Comparison of ENCODE assay signal across 8 cellular contexts in the genomic region with DNA sequence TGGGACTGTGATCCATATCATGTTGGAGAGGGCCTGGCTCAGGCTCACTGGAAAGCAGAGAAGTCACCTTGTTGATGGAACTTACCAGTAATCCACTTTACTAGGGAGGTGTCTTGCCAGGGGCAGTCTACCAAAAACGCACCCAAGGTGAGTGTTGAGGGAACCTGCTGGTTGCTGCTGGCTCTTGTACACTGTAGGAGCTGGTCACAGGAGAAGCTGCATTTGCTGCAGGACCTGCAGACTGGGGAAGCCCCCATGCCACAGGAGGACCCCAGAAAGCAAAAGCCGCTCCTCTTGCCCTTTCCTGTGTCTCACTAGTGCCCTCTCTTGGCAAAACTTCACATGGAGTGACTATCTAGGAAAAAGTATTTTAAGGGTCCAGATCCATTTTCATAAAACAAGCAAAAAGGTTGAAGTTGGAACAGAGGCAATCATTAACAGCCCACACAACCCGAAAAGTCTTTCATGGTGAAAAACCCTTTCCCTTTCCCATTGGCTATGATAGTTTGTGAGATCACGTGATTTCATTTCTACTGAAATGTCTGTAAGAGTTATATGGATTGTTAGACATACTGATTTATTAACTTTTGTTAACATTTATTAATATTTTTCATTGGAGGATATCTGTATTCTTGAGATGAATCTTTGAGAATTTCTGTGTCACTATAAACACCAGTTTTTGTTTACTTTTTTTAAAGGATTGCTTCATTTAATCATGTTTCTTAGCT. TPM values are rescaled to one million over a fixed set of nuclear protein-coding genes. Genes with fewer than 3 reads are reported as not detected.
DNase-seq lines count a peak whose midpoint lies in the region; ATAC-seq and TF ChIP-seq lines count a peak whose summit lies in the region.

No MANE protein-coding gene starts in this region.

- no peak overlapping the region for H4K91ac ChIP-seq in neuronal stem cell (ENCODE audit: low read depth, low read length, poor library complexity)

- DNase-seq in activated T-cell treated with anti-CD3 and anti-CD28 coated beads, Interleukin-2, amount 50 U/mL, for 48 hours, result peak; percentile 18 to 20
- DNase-seq in activated T-cell treated with anti-CD3 and anti-CD28 coated beads, Interleukin-2, amount 50 U/mL, for 1 hour, result no peak
- peak; percentile 43 for DNase-seq in NCI-H82 treated with DMSO at 0.1 percent for 48 hours (lab: John Stamatoyannopoulos, UW; ENCODE audit: unreplicated experiment)
- DNase-seq in endothelial cell (ENCODE audit: low spot score), result peak; percentile 52
- DNase-seq in neuronal stem cell (ENCODE audit: low spot score), result peak; percentile 60
- DNase-seq in DMS153 (lab: John Stamatoyannopoulos, UW), result no peak

- H3K18ac ChIP-seq in neuronal stem cell (ENCODE audit: low read length), result no peak overlapping the region

- peaks cover 0 to 9% of the 10 kb centered on the region in 2 donors for H3K4me1 ChIP-seq in neuronal stem cell (ENCODE audit: control insufficient read depth in 2 of 2, insufficient read depth in 1 of 2, low read depth in 1 of 2, low read length in 2 of 2)

- H3K9me3 Mint-ChIP-seq in endothelial cell (ENCODE audit: unreplicated experiment), result no peaks in the 10 kb centered on the region

- H2AFZ ChIP-seq in neuronal stem cell (ENCODE audit: low read length), result no peak overlapping the region

- peaks cover 2% of the 10 kb centered on the region for H3K4me1 Mint-ChIP-seq in endothelial cell (ENCODE audit: unreplicated experiment)

- no CpG with 5 or more reads among the region's 4 CpGs for WGBS in neuronal stem cell (ENCODE audit: extremely low coverage in 2 of 2, insufficient read length in 2 of 2, insufficient replicate concordance in 1 of 2), 2 donors

- H3K4me3 ChIP-seq in neuronal stem cell (ENCODE audit: low read length in 2 of 2), result no peak overlapping the region

- H3K79me1 ChIP-seq in neuronal stem cell (ENCODE audit: low read depth, low read length), result peaks cover 5% of the 10 kb centered on the region

- no peak overlapping the region for H3K27ac Mint-ChIP-seq in endothelial cell (ENCODE audit: unreplicated experiment)

- no peaks in the 10 kb centered on the region for H3K27me3 Mint-ChIP-seq in endothelial cell (ENCODE audit: unreplicated experiment)

- H3K4me2 ChIP-seq in neuronal stem cell (ENCODE audit: insufficient read depth, low read length, poor library complexity, severe bottlenecking), result no peak overlapping the region

- H3K27ac ChIP-seq in neuronal stem cell (replicated peaks; ENCODE audit: low read length), result no peak overlapping the region

- no peak for ATAC-seq in GM18498 (IDR thresholded peaks at IDR 0.05; ENCODE audit: unreplicated experiment)
- ATAC-seq in HG03025 (IDR thresholded peaks at IDR 0.05; ENCODE audit: low FRiP score, unreplicated experiment), result no peak

- H2BK5ac ChIP-seq in neuronal stem cell (ENCODE audit: low read length), result no peak overlapping the region

- peak; percentile 58 for TF ChIP-seq CTCF in endothelial cell (IDR thresholded peaks at IDR 0.05; ENCODE audit: unreplicated experiment)

- peaks cover 0 to 3% of the 10 kb centered on the region in 2 donors for H3K9me3 ChIP-seq in neuronal stem cell (replicated peaks in 1 of 2; ENCODE audit: control insufficient read depth in 2 of 2, insufficient read depth in 1 of 2, low read depth in 1 of 2, low read length in 2 of 2)

- H4K8ac ChIP-seq in neuronal stem cell (ENCODE audit: low read depth, low read length), result no peak overlapping the region

- H2BK120ac ChIP-seq in neuronal stem cell (ENCODE audit: low read depth, low read length), result no peak overlapping the region

- H2BK15ac ChIP-seq in neuronal stem cell (ENCODE audit: low read length), result no peak overlapping the region

- H3K9ac ChIP-seq in neuronal stem cell (ENCODE audit: low read depth, low read length, poor library complexity), result no peak overlapping the region

- no peaks in the 10 kb centered on the region for H3K27me3 ChIP-seq in neuronal stem cell (ENCODE audit: control insufficient read depth in 3 of 3, insufficient read depth in 3 of 3, low read depth in 1 of 3, low read length in 3 of 3)

- H3K4me3 Mint-ChIP-seq in endothelial cell (ENCODE audit: unreplicated experiment), result no peak overlapping the region

- H3K23ac ChIP-seq in neuronal stem cell (ENCODE audit: low read depth, low read length, poor library complexity), result no peak overlapping the region

- no peak overlapping the region for H3K14ac ChIP-seq in neuronal stem cell (ENCODE audit: low read length)

- no peak overlapping the region for H2AK5ac ChIP-seq in neuronal stem cell (ENCODE audit: low read depth, low read length)

- H3K4ac ChIP-seq in neuronal stem cell (ENCODE audit: low read length), result no peak overlapping the region

- no peaks in the 10 kb centered on the region for H3K36me3 ChIP-seq in neuronal stem cell (replicated peaks in 1 of 2; ENCODE audit: control insufficient read depth in 2 of 2, insufficient read depth in 2 of 2, low read length in 2 of 2)

- no peak overlapping the region for H2BK12ac ChIP-seq in neuronal stem cell (ENCODE audit: low read length)

- no peaks in the 10 kb centered on the region for H3K36me3 Mint-ChIP-seq in endothelial cell (ENCODE audit: low read depth, unreplicated experiment)

RNA-seq across cellular contexts. Expression of gene RASSF8, which starts 59.2 kb away (rescaled TPM):
- total RNA-seq in endothelial cell (ENCODE audit: unreplicated experiment), result 87.2 TPM
- 36.0 TPM for polyA plus RNA-seq in neuronal stem cell (2013, experiment 1 of 2)
- 35.9 TPM for polyA plus RNA-seq in neuronal stem cell (2013, experiment 2 of 2)

Comparison
In these comparisons a context has a peak if more than half of its experiments do, and no peak if none do; other contexts are left out.
1. DNase-seq: peak in activated T-cell treated with anti-CD3 and anti-CD28 coated beads, Interleukin-2, amount 50 U/mL, for 48 hours (2 of 2), NCI-H82 treated with DMSO at 0.1 percent for 48 hours (single experiment), endothelial cell (single experiment) and neuronal stem cell (single experiment); none in activated T-cell treated with anti-CD3 and anti-CD28 coated beads, Interleukin-2, amount 50 U/mL, for 1 hour (single experiment) and DMS153 (single experiment).